In genomic region chr6:105832358-105832757, GRCh38 we compare ENCODE assay signal across 19 cellular contexts.
DNase-seq lines count a peak whose midpoint lies in the region; ATAC-seq and TF ChIP-seq lines count a peak whose summit lies in the region.
"Had no signal": no experiment of that assay in that cellular context is flagged by ENCODE, and none has a peak within 500 bp of the region (broad histone marks: within the 10 kb centered on the region; RNA-seq: fewer than 3 reads in every experiment).

No MANE protein-coding gene starts in this region.

- DNase-seq in CD14-positive monocyte (ENCODE audit: low spot score) (peak; percentile 49), NOMO-1 (lab: John Stamatoyannopoulos, UW; ENCODE audit: unreplicated experiment in 2 of 2) (peak; percentile 86 to 97), adipocyte (ENCODE audit: low read depth) (peak; percentile 56), left lung (no peak), BE2C (no peak), cortex of kidney (lab: John Stamatoyannopoulos, UW) (no peak)
- no peak for DNase-seq in stimulated activated CD4-positive, alpha-beta T cell treated with anti-CD3 and anti-CD28 coated beads, Interleukin-4, amount 100 ng/mL, for 24 hours
- no peak for DNase-seq in activated T-cell treated with anti-CD3 and anti-CD28 coated beads, Interleukin-2, amount 50 U/mL, for 48 hours
- DNase-seq: activated CD4-positive, CD25-positive, alpha-beta regulatory T cell treated with anti-CD3 and anti-CD28 coated beads, Interleukin-2, amount 50 U/mL, for 72 hours; activated naive CD4-positive, alpha-beta T cell treated with anti-CD3 and anti-CD28 coated beads, Interleukin-2, amount 50 U/mL, for 16 hours; COR-L47; EL; NCI-H1930; NCI-H510A treated with DMSO at 0.1 percent for 48 hours; small intestine; stimulated activated CD4-positive, alpha-beta T cell treated with anti-CD3 and anti-CD28 coated beads, Interleukin-4, amount 100 ng/mL, for 4 hours; stimulated activated CD8-positive, alpha-beta memory T cell treated with anti-CD3 and anti-CD28 coated beads, Interleukin-4, amount 100 ng/mL, for 48 hours had no signal

- H3K36me3 Mint-ChIP-seq in CD14-positive monocyte = no peaks in the 10 kb centered on the region

- peak overlapping the region in 1 of 2 donors; percentile 14 for H3K27ac ChIP-seq in left lung
- H3K27ac ChIP-seq: suprapubic skin had no signal

- peak overlapping the region; percentile 85 to 94 (median 89) for H3K27ac Mint-ChIP-seq in CD14-positive monocyte
- H3K27ac Mint-ChIP-seq: T-helper 1 cell treated with Interleukin-12 subunit alpha and Interleukin-12 subunit beta and Interleukin-4 antibody, amounts not matched to agents 30 μg/mL and 1 μg/mL, for 36 hours had no signal

- H3K27me3 Mint-ChIP-seq in CD14-positive monocyte (ENCODE audit: low read depth in 3 of 3) = no peaks in the 10 kb centered on the region

- peak overlapping the region in 1 of 2 donors; percentile 51 for H3K4me3 Mint-ChIP-seq in CD14-positive monocyte
- H3K4me3 Mint-ChIP-seq: T-helper 1 cell treated with Interleukin-12 subunit alpha and Interleukin-12 subunit beta and Interleukin-4 antibody, amounts not matched to agents 30 μg/mL and 1 μg/mL, for 36 hours had no signal

- H3K36me3 ChIP-seq in adipocyte (ENCODE audit: control insufficient read depth, insufficient read depth, low read length, severe bottlenecking) (no peaks in the 10 kb centered on the region), left lung (no peaks in the 10 kb centered on the region), BE2C (no peaks in the 10 kb centered on the region)
- H3K36me3 ChIP-seq: suprapubic skin had no signal

- intact Hi-C loops in CD14-positive monocyte (cut with micrococcal nuclease) = no loop called here
- intact Hi-C loops in left lung (cut with DNase I) = no loop called here

- H3K9ac ChIP-seq in adipocyte (ENCODE audit: low read length) = no peak overlapping the region

- peaks cover 37% of the 10 kb centered on the region for H3K4me1 Mint-ChIP-seq in CD14-positive monocyte

- peak; percentile 54 for ATAC-seq in left lung

- H3K4me1 ChIP-seq in adipocyte (ENCODE audit: control insufficient read depth, insufficient read depth, low read length) = peaks cover 18% of the 10 kb centered on the region
- H3K4me1 ChIP-seq in left lung = peaks cover 0 to 14% of the 10 kb centered on the region in 2 donors
- H3K4me1 ChIP-seq in BE2C = no peaks in the 10 kb centered on the region

- peaks cover 0 to 2% (median 0%) of the 10 kb centered on the region in 7 donors for H3K9me3 Mint-ChIP-seq in CD14-positive monocyte

- H3K9me3 ChIP-seq in adipocyte (ENCODE audit: control insufficient read depth, low read length) (no peaks in the 10 kb centered on the region), left lung (no peaks in the 10 kb centered on the region), BE2C (no peaks in the 10 kb centered on the region)
- H3K9me3 ChIP-seq: suprapubic skin had no signal

- no peak for TF ChIP-seq CTCF in CD14-positive monocyte (IDR thresholded peaks at IDR 0.05)
- no peak for TF ChIP-seq CTCF in left lung (IDR thresholded peaks at IDR 0.05)
- no peak for TF ChIP-seq CTCF in BE2C (IDR thresholded peaks at IDR 0.05; ENCODE audit: low read depth, low read length)

- H3K4me3 ChIP-seq in adipocyte (ENCODE audit: low read length) = no peak overlapping the region
- no peak overlapping the region for H3K4me3 ChIP-seq in left lung
- H3K4me3 ChIP-seq in BE2C (ENCODE audit: low read depth, low read length) = no peak overlapping the region
- H3K4me3 ChIP-seq: suprapubic skin had no signal

- no peaks in the 10 kb centered on the region for H3K27me3 ChIP-seq in adipocyte (replicated peaks; ENCODE audit: control insufficient read depth, insufficient read depth, low read length)
- H3K27me3 ChIP-seq in left lung = no peaks in the 10 kb centered on the region
- no peaks in the 10 kb centered on the region for H3K27me3 ChIP-seq in BE2C
- H3K27me3 ChIP-seq: suprapubic skin had no signal

Comparison
In these comparisons a context has a peak if more than half of its experiments do, and no peak if none do; other contexts are left out.
1. DNase-seq: peak in CD14-positive monocyte (single experiment), NOMO-1 (2 of 2) and adipocyte (single experiment); none in left lung (0 of 2), stimulated activated CD4-positive, alpha-beta T cell treated with anti-CD3 and anti-CD28 coated beads, Interleukin-4, amount 100 ng/mL, for 24 hours (single experiment), BE2C (single experiment), cortex of kidney (single experiment) and activated T-cell treated with anti-CD3 and anti-CD28 coated beads, Interleukin-2, amount 50 U/mL, for 48 hours (0 of 2).